Comparison of ENCODE assay signal across 1 cellular context in the genomic region with DNA sequence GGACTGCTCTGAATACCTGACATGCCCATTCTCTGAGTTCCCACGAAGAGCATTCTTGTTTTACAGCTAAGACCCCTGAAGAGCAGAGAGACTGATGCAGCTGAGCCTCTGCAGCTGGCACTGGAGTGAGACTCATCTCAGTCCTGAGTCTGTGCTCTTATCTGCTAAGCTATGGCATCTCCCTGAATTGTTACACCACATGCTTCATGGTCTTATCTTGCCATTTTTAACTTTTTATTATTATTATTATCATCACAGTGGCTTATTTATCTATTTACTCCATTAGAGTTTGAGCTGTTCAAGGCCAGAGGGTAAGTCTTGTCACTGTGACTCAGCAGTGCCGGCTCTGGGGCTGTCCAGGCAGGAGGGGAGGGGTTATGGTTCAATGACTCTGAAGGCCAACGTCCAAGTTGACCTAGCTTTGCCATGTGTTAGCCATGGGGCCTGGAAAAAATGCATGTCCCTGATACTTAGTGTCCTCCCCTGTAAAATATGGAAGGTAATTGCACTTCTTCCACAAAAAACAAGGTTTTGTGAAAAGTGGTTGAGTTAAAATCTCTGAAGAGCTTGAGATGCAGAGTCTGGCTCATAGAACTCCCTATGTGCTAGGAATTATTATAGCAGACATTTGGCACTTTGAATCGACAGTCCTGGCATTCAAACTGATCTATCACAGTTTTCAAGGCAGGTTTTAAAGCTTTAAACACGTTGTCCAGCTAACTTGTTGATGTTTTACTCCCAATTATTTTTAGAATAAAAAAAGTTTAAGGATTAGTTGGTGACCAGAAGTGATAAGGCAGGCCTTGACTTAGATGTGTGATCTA.
TF ChIP-seq lines count a peak whose summit lies in the region.

No MANE protein-coding gene starts in this region.

TF ChIP-seq in endothelial cell of umbilical vein, 7 proteins besides CTCF, POLR2A, EP300 and RAD21:
- TF ChIP-seq GATA2 (IDR thresholded peaks at IDR 0.05; ENCODE audit: insufficient read depth, insufficient read length, low read depth, low read length) (no peak), JUN (IDR thresholded peaks at IDR 0.05; ENCODE audit: borderline replicate concordance, insufficient read depth, insufficient read length, low read depth) (no peak), EZH2 (IDR thresholded peaks at IDR 0.05; ENCODE audit: borderline replicate concordance, low read depth, low read length, severe bottlenecking) (no peak), FOS (IDR thresholded peaks at IDR 0.05; ENCODE audit: borderline replicate concordance, insufficient read depth, low read length) (no peak), MYC (IDR thresholded peaks at IDR 0.05; ENCODE audit: low read depth, low read length) (no peak), POLR2AphosphoS5 (IDR thresholded peaks at IDR 0.05; ENCODE audit: insufficient read depth, low read depth, low read length) (no peak)
- TF ChIP-seq, protein P1, sequence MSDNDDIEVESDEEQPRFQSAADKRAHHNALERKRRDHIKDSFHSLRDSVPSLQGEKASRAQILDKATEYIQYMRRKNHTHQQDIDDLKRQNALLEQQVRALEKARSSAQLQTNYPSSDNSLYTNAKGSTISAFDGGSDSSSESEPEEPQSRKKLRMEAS (IDR thresholded peaks at IDR 0.05; ENCODE audit: insufficient read depth, insufficient read length): no peak
